In the genomic region with DNA sequence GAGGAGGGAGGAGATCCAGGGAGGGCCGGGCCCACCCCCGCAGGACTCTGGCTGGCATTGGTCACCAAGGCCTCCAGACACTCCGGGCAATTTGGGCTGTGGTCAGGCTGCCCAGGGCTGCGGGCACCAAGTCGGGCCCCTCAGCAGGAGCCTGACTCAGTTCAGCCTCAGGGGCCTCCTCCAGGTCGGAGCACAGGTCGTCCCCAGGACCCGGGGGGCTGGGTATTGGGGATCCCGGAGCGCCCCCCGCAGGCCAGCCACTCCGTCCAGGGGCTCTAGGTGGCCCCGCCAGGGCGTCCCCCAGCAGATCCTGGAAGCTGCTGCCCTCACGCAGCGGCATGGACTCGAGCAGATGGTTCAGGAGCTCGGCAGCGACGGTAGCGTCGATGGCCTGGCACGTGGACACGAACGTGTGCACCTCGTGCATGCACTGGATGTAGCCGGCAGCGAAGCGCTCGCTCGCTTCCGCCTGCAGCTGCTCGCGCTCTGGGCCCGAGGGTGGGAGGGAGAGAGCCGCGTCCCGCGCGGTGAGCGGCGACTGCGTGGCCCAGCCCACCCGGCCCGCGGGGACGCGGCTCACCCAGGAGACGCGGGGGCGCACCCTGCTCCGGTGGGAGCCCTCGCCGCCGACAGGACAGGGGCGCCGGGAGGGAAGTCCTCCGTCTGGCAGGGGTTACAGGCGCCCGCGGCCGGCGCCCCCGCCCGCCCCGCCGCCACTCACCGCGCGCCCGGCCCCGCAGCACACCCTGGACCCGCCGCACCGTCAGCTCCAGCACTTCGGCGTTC, we compare ENCODE assay signal across 8 cellular contexts. TPM values are rescaled to one million over a fixed set of nuclear protein-coding genes. Genes with fewer than 3 reads are reported as not detected.
DNase-seq lines count a peak whose midpoint lies in the region; ATAC-seq and TF ChIP-seq lines count a peak whose summit lies in the region.

No MANE protein-coding gene starts in this region.

- H4K20me1 ChIP-seq in SK-N-SH (ENCODE audit: insufficient read depth) (no peaks in the 10 kb centered on the region), Loucy (ENCODE audit: insufficient read depth, low read length, poor library complexity, severe bottlenecking) (no peaks in the 10 kb centered on the region)

- DNase-seq in SK-N-SH (peak; percentile 72), mesenteric fat pad (ENCODE audit: low spot score) (no peak), HPDE6-E6E7 (ENCODE audit: extremely low spot score) (no peak)
- peak; percentile 34 for DNase-seq in stimulated activated naive CD8-positive, alpha-beta T cell treated with anti-CD3 and anti-CD28 coated beads, Interleukin-15, Interleukin-2, amounts not matched to agents 100 U/mL and 50 U/mL, for 24 hours

- peaks cover 17% of the 10 kb centered on the region for H3K27me3 Mint-ChIP-seq in activated T-helper 17 cell treated with anti-CD3 and anti-CD28 coated beads, Interleukin-2, amount 50 U/mL, for 72 hours

- no peaks in the 10 kb centered on the region for H3K36me3 Mint-ChIP-seq in activated T-helper 17 cell treated with anti-CD3 and anti-CD28 coated beads, Interleukin-2, amount 50 U/mL, for 72 hours (ENCODE audit: low read depth)

- H3K27me3 ChIP-seq in SK-N-SH (ENCODE audit: insufficient read depth) = no peaks in the 10 kb centered on the region; the same call in 1 of the 2 replicates
- no peaks in the 10 kb centered on the region for H3K27me3 ChIP-seq in Loucy (ENCODE audit: insufficient read depth, low read length, poor library complexity, severe bottlenecking)
- peaks cover 56% of the 10 kb centered on the region for H3K27me3 ChIP-seq in iPS-18a (ENCODE audit: control insufficient read depth, insufficient read depth, low read length)

- peak overlapping the region; percentile 33 for H3K4me3 Mint-ChIP-seq in activated T-helper 17 cell treated with anti-CD3 and anti-CD28 coated beads, Interleukin-2, amount 50 U/mL, for 72 hours

- no peak overlapping the region for H3K27ac Mint-ChIP-seq in activated T-helper 17 cell treated with anti-CD3 and anti-CD28 coated beads, Interleukin-2, amount 50 U/mL, for 72 hours

- no peak overlapping the region for H3K9ac ChIP-seq in SK-N-SH
- no peak overlapping the region for H3K9ac ChIP-seq in Loucy (ENCODE audit: low read depth, low read length, poor library complexity, severe bottlenecking)
- no peak overlapping the region for H3K9ac ChIP-seq in iPS-18a (ENCODE audit: low read length)

- no peak for ATAC-seq in SK-N-SH treated with all-trans-retinoic acid at 6 μM for 48 hours
- no peak for ATAC-seq in activated T-helper 17 cell treated with anti-CD3 and anti-CD28 coated beads, Interleukin-2, amount 50 U/mL, for 72 hours (replicated peaks)
- no peak for ATAC-seq in stimulated activated naive CD8-positive, alpha-beta T cell treated with anti-CD3 and anti-CD28 coated beads, Interleukin-15, Interleukin-2, amounts not matched to agents 100 U/mL and 50 U/mL, for 24 hours

- no peak for TF ChIP-seq EP300 in SK-N-SH (IDR thresholded peaks at IDR 0.05; ENCODE audit: borderline replicate concordance in 1 of 2, low read depth in 1 of 2, low read length in 1 of 2)

- H3F3A ChIP-seq in SK-N-SH (replicated peaks; ENCODE audit: insufficient read depth) = peaks cover 3% of the 10 kb centered on the region
- no peaks in the 10 kb centered on the region for H3F3A ChIP-seq in Loucy (ENCODE audit: low read depth)

- no peak overlapping the region for H2AFZ ChIP-seq in SK-N-SH (ENCODE audit: low read depth)
- H2AFZ ChIP-seq in Loucy (ENCODE audit: low read length) = no peak overlapping the region

- no peak overlapping the region for H3K27ac ChIP-seq in SK-N-SH (ENCODE audit: low read depth in 2 of 2, low read length in 1 of 2)
- no peak overlapping the region for H3K27ac ChIP-seq in iPS-18a (ENCODE audit: low read length)

- H3K4me1 ChIP-seq in SK-N-SH (ENCODE audit: control insufficient read depth in 1 of 2, insufficient read depth in 2 of 2, low read depth in 1 of 2, low read length in 1 of 2) (peaks cover 0 to 28% of the 10 kb centered on the region in 2 experiments; a peak in 1 of 4 replicates), Loucy (ENCODE audit: insufficient read depth, low read length, poor library complexity, severe bottlenecking) (peaks cover 22% of the 10 kb centered on the region), iPS-18a (ENCODE audit: control insufficient read depth, low read depth, low read length) (peaks cover 4% of the 10 kb centered on the region)

- H3K4me2 ChIP-seq in SK-N-SH = peak overlapping the region; percentile 47; the same call in 1 of the 2 replicates
- H3K4me2 ChIP-seq in Loucy (ENCODE audit: low read depth, low read length, poor library complexity, severe bottlenecking) = peak overlapping the region; percentile 53

- WGBS in SK-N-SH (ENCODE audit: low lambda C conversion rate) = 7% methylated on average over 3 of the region's 77 CpGs

- no peaks in the 10 kb centered on the region for H3K36me3 ChIP-seq in SK-N-SH (replicated peaks in 1 of 2; ENCODE audit: control insufficient read depth in 1 of 2, insufficient read depth in 2 of 2, low read length in 1 of 2)
- H3K36me3 ChIP-seq in Loucy (ENCODE audit: insufficient read depth, low read length) = no peaks in the 10 kb centered on the region
- H3K36me3 ChIP-seq in iPS-18a (ENCODE audit: control insufficient read depth, low read depth, low read length) = no peaks in the 10 kb centered on the region

- H3K9me3 ChIP-seq in SK-N-SH (no peaks in the 10 kb centered on the region), Loucy (ENCODE audit: insufficient read depth, low read depth, low read length) (no peaks in the 10 kb centered on the region), iPS-18a (ENCODE audit: control insufficient read depth, low read depth, low read length) (no peaks in the 10 kb centered on the region)

- POLR2A ChIA-PET in SK-N-SH (lab: Yijun Ruan, JAX) = interaction anchor here (0.6 to 1.1 kb wide), 3 partner anchors 11 to 177 kb away, joined by 3 read pairs; no protein-coding TSS in a partner anchor

- H3K9me2 ChIP-seq in SK-N-SH = no peaks in the 10 kb centered on the region
- no peaks in the 10 kb centered on the region for H3K9me2 ChIP-seq in Loucy (replicated peaks; ENCODE audit: low read depth, low read length)

- no peaks in the 10 kb centered on the region for H3K79me2 ChIP-seq in SK-N-SH (ENCODE audit: insufficient read depth)
- no peaks in the 10 kb centered on the region for H3K79me2 ChIP-seq in Loucy (ENCODE audit: insufficient read depth, low read length)

- no peak for TF ChIP-seq RAD21 in SK-N-SH (IDR thresholded peaks at IDR 0.05; ENCODE audit: low read length)

- H3K4me1 Mint-ChIP-seq in activated T-helper 17 cell treated with anti-CD3 and anti-CD28 coated beads, Interleukin-2, amount 50 U/mL, for 72 hours = no peaks in the 10 kb centered on the region

- CTCF ChIA-PET in SK-N-SH (lab: Yijun Ruan, JAX) = interaction anchor here (1.2 to 2.2 kb wide), 4 partner anchors 8 to 40 kb away, joined by 3 to 17 read pairs (median 4); no protein-coding TSS in a partner anchor

- H3K4me3 ChIP-seq in SK-N-SH (ENCODE audit: low read depth in 2 of 2, low read length in 1 of 2) (peak overlapping the region; percentile 9 to 74; a peak in 3 of 4 replicates), Loucy (ENCODE audit: low read length, poor library complexity, severe bottlenecking) (peak overlapping the region; percentile 43), iPS-18a (ENCODE audit: low read length) (peak overlapping the region; percentile 20)

- H3K9me3 Mint-ChIP-seq in activated T-helper 17 cell treated with anti-CD3 and anti-CD28 coated beads, Interleukin-2, amount 50 U/mL, for 72 hours = no peaks in the 10 kb centered on the region

- TF ChIP-seq CTCF in SK-N-SH (IDR thresholded peaks at IDR 0.05) (no peak; the same call in 1 of the 2 replicates), Loucy (conservative IDR thresholded peaks at IDR 0.05; ENCODE audit: low read length) (peak; percentile 47)

TF ChIP-seq in SK-N-SH, 30 proteins besides CTCF, POLR2A, EP300 and RAD21:
- no peak for TF ChIP-seq SIN3A (IDR thresholded peaks at IDR 0.05; ENCODE audit: borderline replicate concordance, low read depth, low read length)
- TF ChIP-seq, protein P1, sequence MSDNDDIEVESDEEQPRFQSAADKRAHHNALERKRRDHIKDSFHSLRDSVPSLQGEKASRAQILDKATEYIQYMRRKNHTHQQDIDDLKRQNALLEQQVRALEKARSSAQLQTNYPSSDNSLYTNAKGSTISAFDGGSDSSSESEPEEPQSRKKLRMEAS (IDR thresholded peaks at IDR 0.05; ENCODE audit: low read depth) = peak; percentile 84

TF ChIP-seq in SK-N-SH treated with all-trans-retinoic acid at 6 μM for 48 hours, 23 proteins besides CTCF, POLR2A, EP300 and RAD21 (continues in another document):
- TF ChIP-seq SNAI2 (CRISPR knock-in tag; IDR thresholded peaks at IDR 0.05) (no peak), OSR1 (CRISPR knock-in tag; IDR thresholded peaks at IDR 0.05) (no peak), ISL1 (CRISPR knock-in tag; IDR thresholded peaks at IDR 0.05) (no peak), ZNF8 (CRISPR knock-in tag; IDR thresholded peaks at IDR 0.05) (no peak), TOX (CRISPR knock-in tag; IDR thresholded peaks at IDR 0.05; ENCODE audit: borderline replicate concordance) (no peak), CSDC2 (CRISPR knock-in tag; IDR thresholded peaks at IDR 0.05) (no peak)

RNA-seq across cellular contexts. Expression of a gene that starts 0.9 kb away (rescaled TPM):
- 3.6 and 4.4 TPM in 2 replicates for polyA plus RNA-seq in SK-N-SH (2012; rRNA removed)
- 2.3 and 3.6 TPM in 2 replicates for polyA plus RNA-seq in SK-N-SH (2012; cell fraction: cytosol; rRNA removed)
- polyA plus RNA-seq in SK-N-SH (2012; cell fraction: nucleus; rRNA removed) = 11.1 and 18.1 TPM in 2 replicates
- 1 to 10 TPM; 1.3 to 4.8 TPM for total RNA-seq in activated T-helper 17 cell treated with anti-CD3 and anti-CD28 coated beads, Interleukin-2, amount 50 U/mL, for 72 hours
- 4.3 TPM for total RNA-seq in mesenteric fat pad

RNA-seq across cellular contexts. Expression of a gene that starts 35.5 kb away (rescaled TPM):
- polyA plus RNA-seq in SK-N-SH (2012; rRNA removed) = 35.6 and 49.2 TPM in 2 replicates
- polyA plus RNA-seq in SK-N-SH (2012; cell fraction: cytosol; rRNA removed) = 31.8 and 34.3 TPM in 2 replicates
- 126 and 149 TPM in 2 replicates for polyA plus RNA-seq in SK-N-SH (2012; cell fraction: nucleus; rRNA removed)
- total RNA-seq in activated T-helper 17 cell treated with anti-CD3 and anti-CD28 coated beads, Interleukin-2, amount 50 U/mL, for 72 hours = 10 to 100 TPM; 33.6 to 53.6 TPM
- total RNA-seq in mesenteric fat pad = 36.4 TPM

RNA-seq across cellular contexts. Expression of a gene that starts 49.5 kb away (rescaled TPM):
- polyA plus RNA-seq in SK-N-SH (2012; rRNA removed) = 0.82 and 0.96 TPM in 2 replicates
- 0.50 and 0.71 TPM in 2 replicates for polyA plus RNA-seq in SK-N-SH (2012; cell fraction: cytosol; rRNA removed)
- polyA plus RNA-seq in SK-N-SH (2012; cell fraction: nucleus; rRNA removed) = 2.5 and 2.6 TPM in 2 replicates
- 10 to 100 TPM in 1 of 2 donors, 1 to 10 TPM in 1; 6.2 to 23.7 TPM for total RNA-seq in activated T-helper 17 cell treated with anti-CD3 and anti-CD28 coated beads, Interleukin-2, amount 50 U/mL, for 72 hours
- total RNA-seq in mesenteric fat pad = 9.9 TPM

Comparison
In these comparisons a context has a peak if more than half of its experiments do, and no peak if none do; other contexts are left out.
1. DNase-seq: peak in SK-N-SH (single experiment) and stimulated activated naive CD8-positive, alpha-beta T cell treated with anti-CD3 and anti-CD28 coated beads, Interleukin-15, Interleukin-2, amounts not matched to agents 100 U/mL and 50 U/mL, for 24 hours (single experiment); none in mesenteric fat pad (single experiment) and HPDE6-E6E7 (single experiment).
2. Peak in every context shown above with its lines, with median percentiles within 50 percentile points of each other: H3K4me3 ChIP-seq.